In genomic region chr3:47533481-47533880, GRCh38 we compare ENCODE assay signal across 23 cellular contexts. TPM values are rescaled to one million over a fixed set of nuclear protein-coding genes. Genes with fewer than 3 reads are reported as not detected.
A peak's percentile ranks its signal among the peaks of the same experiment; 100 is the strongest.
DNase-seq lines count a peak whose midpoint lies in the region; ATAC-seq, FAIRE-seq and TF ChIP-seq lines count a peak whose summit lies in the region.
"Had no signal": no experiment of that assay in that cellular context is flagged by ENCODE, and none has a peak within 500 bp of the region (broad histone marks: within the 10 kb centered on the region; RNA-seq: fewer than 3 reads in every experiment).

No MANE protein-coding gene starts in this region.

- RAD21 ChIA-PET in GM12878 (lab: Charles Lee; ENCODE audit: unreplicated experiment): interaction anchor here (0.7 to 1.3 kb wide), 4 partner anchors 10 to 255 kb away, joined by 3 to 7 read pairs (median 4); no protein-coding TSS in a partner anchor

- intact Hi-C loops in activated CD4-positive, alpha-beta T cell treated with anti-CD3 and anti-CD28 coated beads for 36 hours (cut with DNase I, micrococcal nuclease): no loop called here
- intact Hi-C loops in GM12878 (cut with micrococcal nuclease; ENCODE audit: unreplicated experiment): no loop called here

- H3K27ac Mint-ChIP-seq in activated CD4-positive, alpha-beta T cell treated with anti-CD3 and anti-CD28 coated beads for 36 hours: no peak overlapping the region

- H3K4me2 ChIP-seq in GM12878 (ENCODE audit: control insufficient read depth, insufficient read depth): no peak overlapping the region
- H3K4me2 ChIP-seq in osteoblast (ENCODE audit: insufficient read depth, low read length): no peak overlapping the region

- TF ChIP-seq RAD21 in GM12878 (IDR thresholded peaks at IDR 0.05; ENCODE audit: insufficient read depth, low read depth, low read length): no peak

- no peak for TF ChIP-seq EP300 in GM12878 (IDR thresholded peaks at IDR 0.05; ENCODE audit: borderline replicate concordance in 1 of 2, control insufficient read depth in 1 of 2, low read depth in 2 of 2, low read length in 2 of 2)

- H4K20me1 ChIP-seq in GM12878 (ENCODE audit: control insufficient read depth, insufficient read depth): no peaks in the 10 kb centered on the region
- no peaks in the 10 kb centered on the region for H4K20me1 ChIP-seq in osteoblast (ENCODE audit: insufficient read depth, low read length)

- H3K9me3 ChIP-seq in GM12878 (replicated peaks; ENCODE audit: control insufficient read depth, insufficient read depth, low read length) (no peaks in the 10 kb centered on the region), osteoblast (ENCODE audit: low read depth, low read length) (no peaks in the 10 kb centered on the region)
- H3K9me3 ChIP-seq: HAP-1, MG63 had no signal

- no peaks in the 10 kb centered on the region for H3K36me3 Mint-ChIP-seq in activated CD4-positive, alpha-beta T cell treated with anti-CD3 and anti-CD28 coated beads for 36 hours (ENCODE audit: low read depth)

- H3K9ac ChIP-seq in GM12878 (ENCODE audit: control insufficient read depth, insufficient read depth, low read length): no peak overlapping the region

- no peaks in the 10 kb centered on the region for H3K4me1 Mint-ChIP-seq in activated CD4-positive, alpha-beta T cell treated with anti-CD3 and anti-CD28 coated beads for 36 hours

- ATAC-seq in activated CD4-positive, alpha-beta T cell treated with anti-CD3 and anti-CD28 coated beads for 36 hours: peak; percentile 51
- ATAC-seq in GM12878: peak; percentile 46; the same call in 2 of the 3 replicates
- ATAC-seq in esophagus mucosa: peak; percentile 89
- ATAC-seq: PC-3, SK-N-SH treated with all-trans-retinoic acid at 6 μM for 48 hours had no signal

- no peak for TF ChIP-seq POLR2A in GM12878 (IDR thresholded peaks at IDR 0.05; ENCODE audit: low read depth, low read length)

- peak; percentile 30 for DNase-seq in activated CD4-positive, alpha-beta T cell treated with anti-CD3 and anti-CD28 coated beads for 36 hours
- DNase-seq in activated CD4-positive, alpha-beta T cell treated with anti-CD3 and anti-CD28 coated beads, Interleukin-2, amount 50 U/mL, for 4 hours: no peak
- no peak for DNase-seq in GM12878 (ENCODE audit: low read depth, low spot score)
- DNase-seq in osteoblast (ENCODE audit: insufficient read length, low spot score, missing footprints): peak; percentile 54
- no peak for DNase-seq in HEK293T (ENCODE audit: extremely low spot score)
- no peak for DNase-seq in NCI-H1930 (lab: John Stamatoyannopoulos, UW)
- no peak for DNase-seq in HCEC 1CT
- DNase-seq: Calu3, DMS79 treated with DMSO at 0.1 percent for 48 hours, KG1, MG63, NCI-H1105 treated with DMSO at 0.1 percent for 48 hours, NCI-H146, NCI-H2029, NCI-H446, NCI-H524 treated with DMSO at 0.1 percent for 48 hours, NCI-H774, PC-3 had no signal

- H3K27me3 ChIP-seq in GM12878 (replicated peaks in 1 of 2; ENCODE audit: control insufficient read depth in 2 of 2, insufficient read depth in 2 of 2, low read length in 1 of 2) (no peaks in the 10 kb centered on the region), osteoblast (ENCODE audit: insufficient read depth, low read length) (no peaks in the 10 kb centered on the region)
- H3K27me3 ChIP-seq: MG63 had no signal

- no peaks in the 10 kb centered on the region for H3K27me3 Mint-ChIP-seq in activated CD4-positive, alpha-beta T cell treated with anti-CD3 and anti-CD28 coated beads for 36 hours

- no peaks in the 10 kb centered on the region for H3K9me3 Mint-ChIP-seq in activated CD4-positive, alpha-beta T cell treated with anti-CD3 and anti-CD28 coated beads for 36 hours (ENCODE audit: low read depth)

- POLR2A ChIA-PET in activated CD4-positive, alpha-beta T cell treated with anti-CD3 and anti-CD28 coated beads for 36 hours (lab: Charles Lee): interaction anchor here (0.6 kb wide), 1 partner anchor 248 kb away, joined by 3 read pairs; no protein-coding TSS in a partner anchor
- POLR2A ChIA-PET in GM12878 (lab: Charles Lee) (interaction anchor here (0.6 kb wide), 1 partner anchor 246 kb away, joined by 4 read pairs; no protein-coding TSS in a partner anchor), HEK293T (lab: Yijun Ruan, JAX) (no interaction called here)

- 40% methylated on average over 2 of the region's 2 CpGs for WGBS in GM12878 (ENCODE audit: insufficient coverage, insufficient replicate concordance, low lambda C conversion rate, missing lambda C conversion rate)

- H3K79me2 ChIP-seq in GM12878 (ENCODE audit: control insufficient read depth, insufficient read depth, low read length): no peaks in the 10 kb centered on the region
- no peaks in the 10 kb centered on the region for H3K79me2 ChIP-seq in osteoblast (ENCODE audit: insufficient read depth, low read length)

- no peak overlapping the region for H3K4me3 ChIP-seq in GM12878
- no peak overlapping the region for H3K4me3 ChIP-seq in osteoblast (ENCODE audit: insufficient read depth, low read length)
- H3K4me3 ChIP-seq: HAP-1, MG63 had no signal

- TF ChIP-seq CTCF in GM12878 (IDR thresholded peaks at IDR 0.05 in 2 of 3, conservative IDR thresholded peaks at IDR 0.05 in 1 of 3; ENCODE audit: control insufficient read depth in 2 of 3, extremely low read depth in 1 of 3, insufficient read depth in 1 of 3, low read depth in 3 of 3, low read length in 3 of 3) (no peak), osteoblast (IDR thresholded peaks at IDR 0.05; ENCODE audit: extremely low read depth, low read depth, low read length) (no peak)

- H3K4me1 ChIP-seq in GM12878 (ENCODE audit: control insufficient read depth, insufficient read depth, low read length): no peaks in the 10 kb centered on the region
- H3K4me1 ChIP-seq in osteoblast (ENCODE audit: insufficient read depth, low read length): no peaks in the 10 kb centered on the region
- H3K4me1 ChIP-seq: HAP-1 had no signal

- SMC1A ChIA-PET in GM12878 (lab: Charles Lee; ENCODE audit: uncharacterized antibody, unreplicated experiment): interaction anchor here (0.6 to 2.8 kb wide), 6 partner anchors 11 to 580 kb away, joined by 3 to 13 read pairs (median 3); no protein-coding TSS in a partner anchor

- BruUV-seq in GM12878 (replicated peaks; lab: Mats Ljungman, UMichigan): no TSS peak

- CTCF ChIA-PET in activated CD4-positive, alpha-beta T cell treated with anti-CD3 and anti-CD28 coated beads for 36 hours (lab: Charles Lee): interaction anchor here (0.8 to 2.1 kb wide), 4 partner anchors 11 to 55 kb away, joined by 3 to 15 read pairs (median 4); no protein-coding TSS in a partner anchor
- CTCF ChIA-PET in GM12878 (lab: Yijun Ruan, JAX): interaction anchor here (0.6 to 1.9 kb wide), 6 partner anchors 11 to 510 kb away, joined by 3 to 8 read pairs (median 4); no protein-coding TSS in a partner anchor
- CTCF ChIA-PET in HEK293T (lab: Yijun Ruan, JAX): interaction anchor here (0.5 to 1.1 kb wide), 2 partner anchors 9 to 62 kb away, joined by 3 read pairs; no protein-coding TSS in a partner anchor

- in situ Hi-C loops in GM12878 (cut with MboI): no loop called here

- H2AFZ ChIP-seq in GM12878 (ENCODE audit: control insufficient read depth, low read depth, low read length) (no peak overlapping the region), osteoblast (ENCODE audit: low read length) (no peak overlapping the region)

- FAIRE-seq in GM12878 (lab: Jason Lieb, UNC): peak; percentile 59
- FAIRE-seq: GM18507 had no signal

- H3K27ac ChIP-seq in GM12878 (ENCODE audit: control insufficient read depth, insufficient read depth) (no peak overlapping the region), osteoblast (ENCODE audit: low read depth, low read length) (no peak overlapping the region)
- H3K27ac ChIP-seq: 22Rv1 had no signal

- no peaks in the 10 kb centered on the region for H3K36me3 ChIP-seq in GM12878 (ENCODE audit: control insufficient read depth in 2 of 2, insufficient read depth in 2 of 2, low read length in 1 of 2)
- no peaks in the 10 kb centered on the region for H3K36me3 ChIP-seq in osteoblast (ENCODE audit: insufficient read depth, low read length)
- H3K36me3 ChIP-seq: HAP-1, MG63 had no signal

- no peak overlapping the region for H3K4me3 Mint-ChIP-seq in activated CD4-positive, alpha-beta T cell treated with anti-CD3 and anti-CD28 coated beads for 36 hours

RNA-seq across cellular contexts. Expression of gene ELP6, which starts 20.0 kb away (rescaled TPM):
- 10 to 100 TPM; 27.8 to 40.3 TPM for total RNA-seq in activated CD4-positive, alpha-beta T cell treated with anti-CD3 and anti-CD28 coated beads for 36 hours
- total RNA-seq in GM12878 (2013; cell fraction: nucleolus; rRNA removed): 40.4 and 44.1 TPM in 2 replicates
- total RNA-seq in GM12878 (2014; rRNA removed) (53.8 and 59.8 TPM in 2 replicates), GM12878 (2014; rRNA removed; fragmentation: Illumina TruSeq; extraction: Trizol) (43.3 and 45.2 TPM in 2 replicates), GM12878 (2021) (42.9 and 43.6 TPM in 2 replicates), esophagus mucosa (20.9 TPM), osteoblast (23.5 and 27.4 TPM in 2 replicates)
- polyA plus RNA-seq in GM12878 (2011; ENCODE audit: low read depth): 18.6 TPM
- polyA plus RNA-seq in GM12878 (2011; rRNA removed) (52.5 and 83.3 TPM in 2 replicates), GM12878 (2014; fragmentation: Illumina TruSeq; extraction: Trizol) (33.2 and 39.5 TPM in 2 replicates), GM12878 (2014; fragmentation: Nextera tagmentation; extraction: Ambion mirVana) (10 to 100 TPM; 46.4 to 51.1 TPM), GM12878 (2014; rRNA removed) (49.3 and 64.5 TPM in 2 replicates), GM12878 (2016; fragmentation: Nextera tagmentation; extraction: Ambion mirVana) (10 to 100 TPM; 61.6 to 64.4 TPM)
- 69.7 and 92.3 TPM in 2 replicates for polyA plus RNA-seq in GM12878 (2011; cell fraction: cytosol; rRNA removed)
- polyA plus RNA-seq in GM12878 (2011; cell fraction: nucleus; rRNA removed): 34.4 and 49.3 TPM in 2 replicates
- 26.7 and 30.0 TPM in 2 replicates for polyA plus RNA-seq in GM12878 (2012)
- polyA minus RNA-seq in GM12878 (2011; rRNA and poly(A)+ RNA removed): 50.8 and 68.7 TPM in 2 replicates
- polyA minus RNA-seq in GM12878 (2011; cell fraction: cytosol; rRNA and poly(A)+ RNA removed): 23.5 and 23.7 TPM in 2 replicates
- 43.3 and 70.2 TPM in 2 replicates for polyA minus RNA-seq in GM12878 (2011; cell fraction: nucleus; rRNA and poly(A)+ RNA removed)

RNA-seq across cellular contexts. Expression of gene CSPG5, which starts 45.2 kb away (rescaled TPM):
- under 1 TPM; 0.78 to 0.97 TPM for total RNA-seq in activated CD4-positive, alpha-beta T cell treated with anti-CD3 and anti-CD28 coated beads for 36 hours
- 0.39 and 0.54 TPM in 2 replicates for total RNA-seq in GM12878 (2013; cell fraction: nucleolus; rRNA removed)
- 0.11 and 0.17 TPM in 2 replicates for total RNA-seq in GM12878 (2014; rRNA removed)
- not detected in 2 replicates for total RNA-seq in GM12878 (2014; rRNA removed; fragmentation: Illumina TruSeq; extraction: Trizol)
- total RNA-seq in GM12878 (2021): 0.08 and 0.16 TPM in 2 replicates
- not detected for polyA plus RNA-seq in GM12878 (2011; ENCODE audit: low read depth)
- 0.06 TPM in 1 of 2 replicates, not detected in the other for polyA plus RNA-seq in GM12878 (2011; rRNA removed)
- not detected in 2 replicates for polyA plus RNA-seq in GM12878 (2011; cell fraction: cytosol; rRNA removed)
- polyA plus RNA-seq in GM12878 (2011; cell fraction: nucleus; rRNA removed): 0.04 and 0.09 TPM in 2 replicates
- 0.11 and 0.19 TPM in 2 replicates for polyA plus RNA-seq in GM12878 (2012)
- not detected in 2 replicates for polyA plus RNA-seq in GM12878 (2014; fragmentation: Illumina TruSeq; extraction: Trizol)
- polyA plus RNA-seq in GM12878 (2014; fragmentation: Nextera tagmentation; extraction: Ambion mirVana): not detected
- 0.22 TPM in 1 of 2 replicates, not detected in the other for polyA plus RNA-seq in GM12878 (2014; rRNA removed)
- polyA plus RNA-seq in GM12878 (2016; fragmentation: Nextera tagmentation; extraction: Ambion mirVana): not detected
- 0.15 and 0.26 TPM in 2 replicates for polyA minus RNA-seq in GM12878 (2011; rRNA and poly(A)+ RNA removed)
- not detected in 2 replicates for polyA minus RNA-seq in GM12878 (2011; cell fraction: cytosol; rRNA and poly(A)+ RNA removed)
- polyA minus RNA-seq in GM12878 (2011; cell fraction: nucleus; rRNA and poly(A)+ RNA removed): 0.36 and 0.48 TPM in 2 replicates
- 0.48 TPM for total RNA-seq in esophagus mucosa
- total RNA-seq in osteoblast: under 0.01 and 0.29 TPM in 2 replicates

RNA-seq across cellular contexts. Expression of gene SCAP, which starts 57.7 kb away (rescaled TPM):
- 10 to 100 TPM; 44.5 to 51.2 TPM for total RNA-seq in activated CD4-positive, alpha-beta T cell treated with anti-CD3 and anti-CD28 coated beads for 36 hours
- total RNA-seq in GM12878 (2013; cell fraction: nucleolus; rRNA removed): 122 and 123 TPM in 2 replicates
- total RNA-seq in GM12878 (2014; rRNA removed): 42.3 and 53.0 TPM in 2 replicates
- total RNA-seq in GM12878 (2014; rRNA removed; fragmentation: Illumina TruSeq; extraction: Trizol): 18.1 and 21.0 TPM in 2 replicates
- 56.1 and 64.1 TPM in 2 replicates for total RNA-seq in GM12878 (2021)
- 10.9 TPM for polyA plus RNA-seq in GM12878 (2011; ENCODE audit: low read depth)
- 11.4 and 21.2 TPM in 2 replicates for polyA plus RNA-seq in GM12878 (2011; rRNA removed)
- polyA plus RNA-seq in GM12878 (2011; cell fraction: cytosol; rRNA removed): 22.8 and 24.6 TPM in 2 replicates
- polyA plus RNA-seq in GM12878 (2011; cell fraction: nucleus; rRNA removed): 78.9 and 103 TPM in 2 replicates
- 27.1 and 31.2 TPM in 2 replicates for polyA plus RNA-seq in GM12878 (2012)
- 22.2 and 24.6 TPM in 2 replicates for polyA plus RNA-seq in GM12878 (2014; fragmentation: Illumina TruSeq; extraction: Trizol)
- 1 to 10 TPM; 1.5 to 4.3 TPM for polyA plus RNA-seq in GM12878 (2014; fragmentation: Nextera tagmentation; extraction: Ambion mirVana)
- polyA plus RNA-seq in GM12878 (2014; rRNA removed): 33.5 TPM in 2 replicates
- 10 to 100 TPM; 35.2 to 38.4 TPM for polyA plus RNA-seq in GM12878 (2016; fragmentation: Nextera tagmentation; extraction: Ambion mirVana)
- 61.8 and 73.4 TPM in 2 replicates for polyA minus RNA-seq in GM12878 (2011; rRNA and poly(A)+ RNA removed)
- polyA minus RNA-seq in GM12878 (2011; cell fraction: cytosol; rRNA and poly(A)+ RNA removed): 28.6 and 35.1 TPM in 2 replicates
- 30.3 and 49.4 TPM in 2 replicates for polyA minus RNA-seq in GM12878 (2011; cell fraction: nucleus; rRNA and poly(A)+ RNA removed)
- total RNA-seq in esophagus mucosa: 59.8 TPM
- total RNA-seq in osteoblast: 70.1 and 81.4 TPM in 2 replicates

Comparison
In these comparisons a context has a peak if more than half of its experiments do, and no peak if none do; other contexts are left out.
1. DNase-seq: peak in activated CD4-positive, alpha-beta T cell treated with anti-CD3 and anti-CD28 coated beads for 36 hours (single experiment) and osteoblast (single experiment); none in activated CD4-positive, alpha-beta T cell treated with anti-CD3 and anti-CD28 coated beads, Interleukin-2, amount 50 U/mL, for 4 hours (0 of 2), GM12878 (single experiment), HEK293T (single experiment), NCI-H1930 (0 of 2) and HCEC 1CT (single experiment).
2. Peak in every context shown above with its lines, with median percentiles within 50 percentile points of each other: ATAC-seq.